ENCODE assay signal across 8 cellular contexts in genomic region chr2:218979846-218980738, GRCh38. TPM values are rescaled to one million over a fixed set of nuclear protein-coding genes. Genes with fewer than 3 reads are reported as not detected.
A peak's percentile ranks its signal among the peaks of the same experiment; 100 is the strongest.
DNase-seq lines count a peak whose midpoint lies in the region; ATAC-seq and TF ChIP-seq lines count a peak whose summit lies in the region.

No MANE protein-coding gene starts in this region.

- H3K36me3 ChIP-seq in H7 (replicated peaks; ENCODE audit: control insufficient read depth, insufficient read depth, low read length), result no peaks in the 10 kb centered on the region
- H3K36me3 ChIP-seq in thoracic aorta, result no peaks in the 10 kb centered on the region

- in situ Hi-C loops in G401 (cut with HindIII; ENCODE audit: low sequenced_read_pairs), result no loop called here

- ATAC-seq in omental fat pad (ENCODE audit: low FRiP score) (peak; percentile 73), thoracic aorta (ENCODE audit: insufficient number of reproducible peaks, low FRiP score, low read depth) (no peak)

- DNase-seq in G401 (ENCODE audit: low spot score), result peak; percentile 82
- DNase-seq in H7, result peak; percentile 90
- DNase-seq in M059J (ENCODE audit: low read depth), result peak; percentile 69
- DNase-seq in SHP77 treated with DMSO at 0.1 percent for 48 hours (lab: John Stamatoyannopoulos, UW), result peak; percentile 63
- DNase-seq in activated gamma-delta T cell (lab: John Stamatoyannopoulos, UW), result peak; percentile 55
- DNase-seq in foreskin melanocyte, result peak; percentile 71
- DNase-seq in omental fat pad (ENCODE audit: low spot score), result peak; percentile 68
- no peak for DNase-seq in thoracic aorta (ENCODE audit: low spot score)

- H3K4me3 ChIP-seq in H7 (ENCODE audit: insufficient read depth, low read depth, low read length), result peak overlapping the region; percentile 27; the same call in 1 of the 2 replicates
- peak overlapping the region; percentile 40 for H3K4me3 ChIP-seq in thoracic aorta

- H3K27me3 ChIP-seq in H7 (ENCODE audit: control insufficient read depth, insufficient read depth, low read length) (peaks cover 80% of the 10 kb centered on the region), thoracic aorta (replicated peaks; ENCODE audit: insufficient read depth) (peaks cover 11% of the 10 kb centered on the region)

- peaks cover 20 to 37% of the 10 kb centered on the region in 2 donors for H3K4me1 ChIP-seq in thoracic aorta (ENCODE audit: control insufficient read depth in 1 of 2, low read depth in 2 of 2)

- H3K27ac ChIP-seq in thoracic aorta, result no peak overlapping the region

- TF ChIP-seq CTCF in omental fat pad (IDR thresholded peaks at IDR 0.05) (peak in 1 of 3 donors; percentile 54), thoracic aorta (IDR thresholded peaks at IDR 0.05) (peak; percentile 86)

- no peaks in the 10 kb centered on the region for H3K9me3 ChIP-seq in thoracic aorta

RNA-seq across cellular contexts. Expression of gene FEV, which starts 4.9 kb away (rescaled TPM):
- total RNA-seq in G401 (2014; rRNA removed; shearing (Covaris generic)), result not detected in 2 replicates
- not detected in 2 replicates for total RNA-seq in H7 (2014; rRNA removed; shearing (Covaris generic))
- not detected in 2 replicates for total RNA-seq in M059J (2014; rRNA removed; shearing (Covaris generic))
- total RNA-seq in omental fat pad (not detected), thoracic aorta (not detected)

RNA-seq across cellular contexts. Expression of gene CRYBA2, which starts 13.1 kb away (rescaled TPM):
- not detected in 2 replicates for total RNA-seq in G401 (2014; rRNA removed; shearing (Covaris generic))
- not detected in 2 replicates for total RNA-seq in H7 (2014; rRNA removed; shearing (Covaris generic))
- total RNA-seq in M059J (2014; rRNA removed; shearing (Covaris generic)), result 0.17 TPM in 1 of 2 replicates, not detected in the other
- total RNA-seq in omental fat pad, result not detected
- not detected for total RNA-seq in thoracic aorta

RNA-seq across cellular contexts. Expression of gene CDK5R2, which starts 20.6 kb away (rescaled TPM):
- 0.51 and 2.2 TPM in 2 replicates for total RNA-seq in G401 (2014; rRNA removed; shearing (Covaris generic))
- 0.17 TPM in 1 of 2 replicates, not detected in the other for total RNA-seq in H7 (2014; rRNA removed; shearing (Covaris generic))
- 0.05 TPM in 1 of 2 replicates, not detected in the other for total RNA-seq in M059J (2014; rRNA removed; shearing (Covaris generic))
- total RNA-seq in omental fat pad (not detected), thoracic aorta (not detected)
